In genomic region chr6:7687145-7688113, GRCh38 we compare ENCODE assay signal across 15 cellular contexts. TPM values are rescaled to one million over a fixed set of nuclear protein-coding genes. Genes with fewer than 3 reads are reported as not detected.
DNase-seq lines count a peak whose midpoint lies in the region; ATAC-seq, FAIRE-seq and TF ChIP-seq lines count a peak whose summit lies in the region.
"Had no signal": no experiment of that assay in that cellular context is flagged by ENCODE, and none has a peak within 500 bp of the region (broad histone marks: within the 10 kb centered on the region; RNA-seq: fewer than 3 reads in every experiment).

No MANE protein-coding gene starts in this region.

- H3K27ac ChIP-seq in A549, result peak overlapping the region; percentile 43 to 76
- H3K27ac ChIP-seq in left lung, result no peak overlapping the region
- H3K27ac ChIP-seq: BLaER1 had no signal

- peak overlapping the region; percentile 61 for H3K4me2 ChIP-seq in A549
- H3K4me2 ChIP-seq: BLaER1 had no signal

- ATAC-seq in A549 (peak in 1 of 2 experiments; percentile 27; a peak in 3 of 6 replicates), left lung (peak; percentile 78)

- CTCF ChIA-PET in A549 (lab: Yijun Ruan, JAX), result interaction anchor here (1.1 to 2.2 kb wide), 3 partner anchors 39 to 72 kb away, joined by 3 to 5 read pairs (median 4); partner anchors contain the start of gene BMP6

- intact Hi-C loops in left lung (cut with DNase I), result no loop called here

- H3K9me3 ChIP-seq in A549, result no peaks in the 10 kb centered on the region
- H3K9me3 ChIP-seq in left lung, result no peaks in the 10 kb centered on the region
- H3K9me3 ChIP-seq: BLaER1, HAP-1 had no signal

- no peak for TF ChIP-seq CTCF in A549 (IDR thresholded peaks at IDR 0.05)
- no peak for TF ChIP-seq CTCF in left lung (IDR thresholded peaks at IDR 0.05)

- H3K4me1 ChIP-seq in A549 (peaks cover 67% of the 10 kb centered on the region), left lung (no peaks in the 10 kb centered on the region)
- H3K4me1 ChIP-seq: BLaER1, HAP-1 had no signal

- no peak for TF ChIP-seq RAD21 in A549 (conservative IDR thresholded peaks at IDR 0.05 in 1 of 2, IDR thresholded peaks at IDR 0.05 in 1 of 2)

- TF ChIP-seq EP300 in A549 (IDR thresholded peaks at IDR 0.05), result peak in 1 of 2 experiments; percentile 22; a peak in 1 of 5 replicates

- DNase-seq in A549 (ENCODE audit: low read depth in 1 of 2, low spot score in 1 of 2) (peak in 1 of 2 experiments; percentile 89), NCI-H2029 (lab: John Stamatoyannopoulos, UW) (peak; percentile 48), left lung (no peak), anterior cingulate cortex (lab: John Stamatoyannopoulos, UW) (no peak), middle frontal gyrus (ENCODE audit: extremely low spot score, low spot score) (no peak)
- DNase-seq in activated T-cell treated with anti-CD3 and anti-CD28 coated beads, Interleukin-2, amount 50 U/mL, for 1 hour, result no peak
- DNase-seq: AML-193; CD8-positive, alpha-beta memory T cell; DMS79 had no signal

- no peak overlapping the region; the same call in 2 of the 3 replicates for H3K4me3 ChIP-seq in A549
- H3K4me3 ChIP-seq in left lung, result no peak overlapping the region
- H3K4me3 ChIP-seq: BLaER1, HAP-1 had no signal

- peaks cover 0 to 5% of the 10 kb centered on the region in 2 donors for H3K27me3 ChIP-seq in left lung
- H3K27me3 ChIP-seq: BLaER1 had no signal

- POLR2A ChIA-PET in A549 (lab: Yijun Ruan, JAX), result no interaction called here

- no peaks in the 10 kb centered on the region for H3K36me3 ChIP-seq in left lung
- H3K36me3 ChIP-seq: BLaER1, HAP-1 had no signal

- FAIRE-seq in A204.1 (lab: Jason Lieb, UNC), result peak; percentile 25
- FAIRE-seq in A549 (lab: Jason Lieb, UNC), result no peak
- FAIRE-seq: GM12891, H1, HTR-8/SVneo had no signal

- no peak for TF ChIP-seq POLR2A in A549 (IDR thresholded peaks at IDR 0.05; ENCODE audit: low read length)

- WGBS in A549 (ENCODE audit: missing lambda C conversion rate), result 9% methylated on average over 8 of the region's 8 CpGs

TF ChIP-seq in A549, 52 proteins besides CTCF, POLR2A, EP300 and RAD21:
- no peak for TF ChIP-seq PBX3 (IDR thresholded peaks at IDR 0.05)
- TF ChIP-seq SREBF2 (IDR thresholded peaks at IDR 0.05), result no peak
- TF ChIP-seq ATOH8 (CRISPR knock-in tag; IDR thresholded peaks at IDR 0.05; ENCODE audit: low read depth), result no peak
- no peak for TF ChIP-seq JUN (IDR thresholded peaks at IDR 0.05)
- TF ChIP-seq CBX8 (IDR thresholded peaks at IDR 0.05), result no peak
- TF ChIP-seq ELK1 (IDR thresholded peaks at IDR 0.05; ENCODE audit: low read depth, low read length), result no peak
- no peak for TF ChIP-seq POLR2AphosphoS2 (conservative IDR thresholded peaks at IDR 0.05; ENCODE audit: low read length)
- no peak for TF ChIP-seq JUNB (IDR thresholded peaks at IDR 0.05)
- TF ChIP-seq CEBPB (IDR thresholded peaks at IDR 0.05), result peak in 1 of 2 experiments; percentile 27; a peak in 1 of 4 replicates
- TF ChIP-seq HES2 (IDR thresholded peaks at IDR 0.05), result no peak
- no peak for TF ChIP-seq REST (IDR thresholded peaks at IDR 0.05)
- peak; percentile 82 for TF ChIP-seq GATA3 (IDR thresholded peaks at IDR 0.05; ENCODE audit: borderline replicate concordance)
- no peak for TF ChIP-seq NFE2L2 (conservative IDR thresholded peaks at IDR 0.05; ENCODE audit: low read length)
- 0 out of 2 replicates have a peak, but pooled peaks have one; percentile 31 for TF ChIP-seq EHF (CRISPR knock-in tag; IDR thresholded peaks at IDR 0.05)
- no peak for TF ChIP-seq FOXS1 (CRISPR knock-in tag; IDR thresholded peaks at IDR 0.05)
- no peak for TF ChIP-seq USF2 (IDR thresholded peaks at IDR 0.05)
- TF ChIP-seq HDAC2 (IDR thresholded peaks at IDR 0.05), result no peak
- TF ChIP-seq CHD4 (IDR thresholded peaks at IDR 0.05; ENCODE audit: borderline replicate concordance), result no peak
- TF ChIP-seq FOSL2 (IDR thresholded peaks at IDR 0.05), result no peak
- TF ChIP-seq FOSL2 (CRISPR knock-in tag; IDR thresholded peaks at IDR 0.05), result peak; percentile 29; the same call in 1 of the 2 replicates
- no peak for TF ChIP-seq NPAS2 (CRISPR knock-in tag; IDR thresholded peaks at IDR 0.05; ENCODE audit: borderline replicate concordance)

RNA-seq across cellular contexts. Expression of gene BMP6, which starts 38.5 kb away (rescaled TPM):
- polyA plus RNA-seq in A549 (2011; rRNA removed) (23.0 and 26.5 TPM in 2 replicates), A549 (2017; fragmentation: RNase III; extraction: RNeasy Plus Mini Kit Qiagen cat#74134 plus additional on column Dnase treatment) (3.0 to 8.4 TPM (median 4.5 TPM) in 3 replicates)
- 5.0 and 6.0 TPM in 2 replicates for polyA plus RNA-seq in A549 (2012; cell fraction: cytosol; rRNA removed)
- polyA plus RNA-seq in A549 (2012; cell fraction: nucleus; rRNA removed), result 5.7 and 6.1 TPM in 2 replicates
- 21.0 and 26.3 TPM in 2 replicates for polyA minus RNA-seq in A549 (2011; rRNA and poly(A)+ RNA removed)
- 10 to 100 TPM in 1 of 2 donors, 1 to 10 TPM in 1; 5.8 to 18.7 TPM for total RNA-seq in left lung
- total RNA-seq: CD8-positive, alpha-beta memory T cell had no signal
- polyA plus RNA-seq: CD8-positive, alpha-beta memory T cell had no signal

Comparison
In these comparisons a context has a peak if more than half of its experiments do, and no peak if none do; other contexts are left out.
1. H3K27ac ChIP-seq: peak in A549 (2 of 2); none in left lung (0 of 2).